In genomic region chr13:24618219-24618955, GRCh38 we compare ENCODE assay signal across 8 cellular contexts.
DNase-seq lines count a peak whose midpoint lies in the region; ATAC-seq lines count a peak whose summit lies in the region.

No MANE protein-coding gene starts in this region.

- no peaks in the 10 kb centered on the region for H3K79me2 ChIP-seq in Karpas-422 (ENCODE audit: low read length)

- peak overlapping the region; percentile 96 for H2AFZ ChIP-seq in Karpas-422 (ENCODE audit: low read length)

- peaks cover 16 to 23% (median 17%) of the 10 kb centered on the region in 10 experiments for H3K4me1 ChIP-seq in BLaER1 treated with 17β-estradiol and CSF1 and Interleukin-3, amounts not matched to agents 10 nM and 100 nM
- H3K4me1 ChIP-seq in Karpas-422 (ENCODE audit: low read length): peaks cover 7% of the 10 kb centered on the region

- H3K36me3 ChIP-seq in BLaER1 treated with 17β-estradiol and CSF1 and Interleukin-3, amounts not matched to agents 10 nM and 100 nM: no peaks in the 10 kb centered on the region; a peak in 1 of 22 replicates
- H3K36me3 ChIP-seq in Karpas-422 (ENCODE audit: insufficient read depth, low read length): no peaks in the 10 kb centered on the region

- peak; percentile 49 for DNase-seq in Karpas-422
- peak; percentile 67 for DNase-seq in activated T-cell treated with anti-CD3 and anti-CD28 coated beads for 24 hours (ENCODE audit: low read depth)
- DNase-seq in sciatic nerve (ENCODE audit: low spot score): no peak
- no peak for DNase-seq in HuH-7.5 (ENCODE audit: low spot score)
- no peak for DNase-seq in ACHN

- no peaks in the 10 kb centered on the region for H4K20me1 ChIP-seq in BLaER1 treated with 17β-estradiol and CSF1 and Interleukin-3, amounts not matched to agents 10 nM and 100 nM
- H4K20me1 ChIP-seq in Karpas-422 (ENCODE audit: insufficient read depth, low read depth, low read length): no peaks in the 10 kb centered on the region

- peaks cover 5 to 21% (median 11%) of the 10 kb centered on the region in 11 experiments; a peak in 21 of 22 replicates for H3K9me3 ChIP-seq in BLaER1 treated with 17β-estradiol and CSF1 and Interleukin-3, amounts not matched to agents 10 nM and 100 nM (replicated peaks in 1 of 11)
- H3K9me3 ChIP-seq in Karpas-422 (ENCODE audit: low read length): no peaks in the 10 kb centered on the region

- in situ Hi-C loops in ACHN (cut with HindIII; ENCODE audit: low pct_ligation_motif_present, low pct_unique_long_range_greater_than_20kb, low sequenced_read_pairs): no loop called here

- no peaks in the 10 kb centered on the region for H3K9me2 ChIP-seq in Karpas-422 (replicated peaks; ENCODE audit: insufficient read depth, low read length)

- H3K9ac ChIP-seq in BLaER1 treated with 17β-estradiol and CSF1 and Interleukin-3, amounts not matched to agents 10 nM and 100 nM: peak overlapping the region in 3 of 11 experiments; percentile 11 to 28 (median 15); a peak in 4 of 22 replicates
- no peak overlapping the region for H3K9ac ChIP-seq in Karpas-422 (ENCODE audit: low read length)

- H3K27me3 ChIP-seq in BLaER1 treated with 17β-estradiol and CSF1 and Interleukin-3, amounts not matched to agents 10 nM and 100 nM: no peaks in the 10 kb centered on the region
- no peaks in the 10 kb centered on the region for H3K27me3 ChIP-seq in Karpas-422 (ENCODE audit: low read length)

- ATAC-seq in GM21381 (IDR thresholded peaks at IDR 0.05; ENCODE audit: unreplicated experiment) (peak; percentile 88), sciatic nerve (peak; percentile 20), HG03045 (IDR thresholded peaks at IDR 0.05; ENCODE audit: unreplicated experiment) (no peak)

- peak overlapping the region; percentile 18 to 77 (median 59) for H3K4me2 ChIP-seq in BLaER1 treated with 17β-estradiol and CSF1 and Interleukin-3, amounts not matched to agents 10 nM and 100 nM
- no peak overlapping the region for H3K4me2 ChIP-seq in Karpas-422 (ENCODE audit: low read depth, low read length, poor library complexity, severe bottlenecking)

- H3K4me3 ChIP-seq in BLaER1 treated with 17β-estradiol and CSF1 and Interleukin-3, amounts not matched to agents 10 nM and 100 nM: no peak overlapping the region
- no peak overlapping the region for H3K4me3 ChIP-seq in Karpas-422 (ENCODE audit: low read length)

- intact Hi-C loops in sciatic nerve (cut with DNase I): no loop called here

- H3K27ac ChIP-seq in BLaER1 treated with 17β-estradiol and CSF1 and Interleukin-3, amounts not matched to agents 10 nM and 100 nM: peak overlapping the region in 10 of 11 experiments; percentile 4 to 70 (median 57); a peak in 17 of 22 replicates
- H3K27ac ChIP-seq in Karpas-422 (ENCODE audit: low read length): no peak overlapping the region

Comparison
In these comparisons a context has a peak if more than half of its experiments do, and no peak if none do; other contexts are left out.
1. DNase-seq: peak in Karpas-422 (single experiment) and activated T-cell treated with anti-CD3 and anti-CD28 coated beads for 24 hours (single experiment); none in sciatic nerve (single experiment), HuH-7.5 (single experiment) and ACHN (single experiment).